Comparison of ENCODE assay signal across 17 cellular contexts in the genomic region with DNA sequence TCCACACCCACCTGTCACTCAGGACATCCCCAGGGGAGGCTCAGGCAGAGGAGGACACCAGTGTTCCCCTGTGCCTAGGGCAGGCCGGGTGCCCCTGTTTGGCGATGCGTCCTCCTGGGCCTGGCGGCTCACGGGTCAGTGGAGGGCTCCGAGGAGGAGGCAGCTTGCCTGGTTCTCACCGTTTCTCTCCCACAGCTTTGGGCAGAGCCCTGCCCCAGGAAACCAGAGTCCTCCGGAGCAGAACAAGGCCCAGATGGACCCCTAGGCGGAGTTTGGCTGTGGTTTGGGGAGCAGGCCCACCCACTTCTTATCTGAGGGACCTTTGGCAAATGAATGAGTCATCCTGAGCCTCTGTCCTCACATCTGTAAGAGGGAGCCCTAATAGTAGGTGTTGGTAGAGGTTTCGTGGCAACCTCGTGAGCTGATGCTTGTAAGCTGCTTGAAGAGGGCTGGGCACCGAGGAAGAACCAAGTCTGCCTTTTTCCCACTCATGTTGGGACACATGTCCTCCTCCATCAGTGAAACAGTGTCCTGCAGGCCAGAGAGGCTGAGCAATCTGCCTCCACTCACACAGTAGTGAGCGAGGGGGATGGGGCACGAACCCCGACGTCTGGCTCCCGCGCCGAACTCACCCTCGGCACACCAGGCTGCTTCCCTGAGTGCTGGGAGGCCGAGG.
DNase-seq lines count a peak whose midpoint lies in the region; FAIRE-seq and TF ChIP-seq lines count a peak whose summit lies in the region.
"Had no signal": no experiment of that assay in that cellular context is flagged by ENCODE, and none has a peak within 500 bp of the region (broad histone marks: within the 10 kb centered on the region; RNA-seq: fewer than 3 reads in every experiment).

No MANE protein-coding gene starts in this region.

- TF ChIP-seq CTCF in NB4 (IDR thresholded peaks at IDR 0.05; ENCODE audit: low read depth, low read length) (no peak), astrocyte (IDR thresholded peaks at IDR 0.05; ENCODE audit: insufficient read depth, low read depth, low read length) (no peak), liver (IDR thresholded peaks at IDR 0.05; ENCODE audit: low read depth, low read length, missing input control) (no peak)

- no peaks in the 10 kb centered on the region for H3K9me3 ChIP-seq in BLaER1 treated with 17β-estradiol and CSF1 and Interleukin-3, amounts not matched to agents 10 nM and 100 nM (replicated peaks in 1 of 11)
- H3K9me3 ChIP-seq in astrocyte (ENCODE audit: insufficient read depth, low read depth, low read length) (no peaks in the 10 kb centered on the region), liver (ENCODE audit: control insufficient read depth in 4 of 4, low read length in 3 of 4) (no peaks in the 10 kb centered on the region)
- H3K9me3 ChIP-seq: sigmoid colon had no signal

- H4K20me1 ChIP-seq in BLaER1 treated with 17β-estradiol and CSF1 and Interleukin-3, amounts not matched to agents 10 nM and 100 nM: peaks cover 0 to 46% (median 0%) of the 10 kb centered on the region in 11 experiments; a peak in 5 of 22 replicates
- H4K20me1 ChIP-seq in astrocyte (ENCODE audit: insufficient read depth, low read length): peaks cover 68% of the 10 kb centered on the region

- no peak overlapping the region for H3K4me3 Mint-ChIP-seq in astrocyte (ENCODE audit: unreplicated experiment)
- H3K4me3 Mint-ChIP-seq: mesothelial cell of epicardium had no signal

- DNase-seq in NB4 (ENCODE audit: low read depth) (peak; percentile 47), astrocyte (ENCODE audit: low read depth) (peak; percentile 54), NCI-H1417 (lab: John Stamatoyannopoulos, UW) (no peak), amniotic stem cell (lab: John Stamatoyannopoulos, UW) (no peak), nucleus accumbens (lab: John Stamatoyannopoulos, UW) (no peak)
- no peak for DNase-seq in stimulated activated CD4-positive, alpha-beta T cell treated with anti-CD3 and anti-CD28 coated beads, Interleukin-2, amount 100 ng/mL, for 48 hours
- DNase-seq: cerebellar nuclear complex, KBM-7, NCI-H1048, NCI-H2081 treated with DMSO at 0.1 percent for 48 hours, sigmoid colon, substantia nigra had no signal

- H3K27ac Mint-ChIP-seq in astrocyte (ENCODE audit: unreplicated experiment): no peak overlapping the region

- 86% methylated on average over 21 of the region's 21 CpGs for WGBS in liver

- H3K27me3 Mint-ChIP-seq in astrocyte (ENCODE audit: low read depth, unreplicated experiment): peaks cover 4% of the 10 kb centered on the region

- peak overlapping the region in 5 of 11 experiments; percentile 7 to 60 (median 18); a peak in 7 of 22 replicates for H3K9ac ChIP-seq in BLaER1 treated with 17β-estradiol and CSF1 and Interleukin-3, amounts not matched to agents 10 nM and 100 nM
- H3K9ac ChIP-seq in astrocyte (ENCODE audit: low read length) (no peak overlapping the region), liver (ENCODE audit: low read depth in 1 of 2, low read length in 2 of 2) (no peak overlapping the region)

- no peak for FAIRE-seq in astrocyte (lab: Jason Lieb, UNC)
- FAIRE-seq: G401.6, GM12891 had no signal

- H3K36me3 Mint-ChIP-seq in astrocyte (ENCODE audit: low read depth, unreplicated experiment): peaks cover 6% of the 10 kb centered on the region

- peak overlapping the region; percentile 56 to 90 (median 78); a peak in 21 of 22 replicates for H3K4me2 ChIP-seq in BLaER1 treated with 17β-estradiol and CSF1 and Interleukin-3, amounts not matched to agents 10 nM and 100 nM
- no peak overlapping the region for H3K4me2 ChIP-seq in astrocyte (ENCODE audit: low read length)

- no peak overlapping the region for H3K4me3 ChIP-seq in BLaER1 treated with 17β-estradiol and CSF1 and Interleukin-3, amounts not matched to agents 10 nM and 100 nM
- no peak overlapping the region for H3K4me3 ChIP-seq in NB4 (ENCODE audit: low read depth, low read length)
- H3K4me3 ChIP-seq in astrocyte (ENCODE audit: insufficient read depth, low read depth, low read length): no peak overlapping the region
- H3K4me3 ChIP-seq in liver (ENCODE audit: low read depth in 1 of 3, low read length in 3 of 3): no peak overlapping the region
- H3K4me3 ChIP-seq: sigmoid colon had no signal

- H3K36me3 ChIP-seq in BLaER1 treated with 17β-estradiol and CSF1 and Interleukin-3, amounts not matched to agents 10 nM and 100 nM: no peaks in the 10 kb centered on the region
- H3K36me3 ChIP-seq in astrocyte (ENCODE audit: insufficient read depth, low read length) (no peaks in the 10 kb centered on the region), liver (ENCODE audit: control insufficient read depth in 4 of 4, insufficient read depth in 3 of 4, low read depth in 1 of 4, low read length in 3 of 4) (no peaks in the 10 kb centered on the region)
- H3K36me3 ChIP-seq: sigmoid colon had no signal

- H2AFZ ChIP-seq in astrocyte (ENCODE audit: low read depth, low read length): no peak overlapping the region

- H3K27me3 ChIP-seq in BLaER1 treated with 17β-estradiol and CSF1 and Interleukin-3, amounts not matched to agents 10 nM and 100 nM: peaks cover 0 to 34% (median 0%) of the 10 kb centered on the region in 11 experiments; a peak in 6 of 22 replicates
- H3K27me3 ChIP-seq in astrocyte (ENCODE audit: insufficient read depth, low read length) (no peaks in the 10 kb centered on the region), liver (ENCODE audit: control insufficient read depth in 4 of 4, insufficient read depth in 4 of 4, low read length in 3 of 4) (no peaks in the 10 kb centered on the region)
- H3K27me3 ChIP-seq: sigmoid colon had no signal

- no peaks in the 10 kb centered on the region for H3K79me2 ChIP-seq in astrocyte (ENCODE audit: insufficient read depth, low read length)

- no peak for TF ChIP-seq POLR2A in NB4 (IDR thresholded peaks at IDR 0.05; ENCODE audit: extremely low read depth, insufficient read length)

- TF ChIP-seq RAD21 in liver (IDR thresholded peaks at IDR 0.05): no peak

- peaks cover 6% of the 10 kb centered on the region for H3K4me1 Mint-ChIP-seq in astrocyte (ENCODE audit: low read depth, unreplicated experiment)

- peak overlapping the region in 2 of 11 experiments; percentile 31 to 32; a peak in 4 of 22 replicates for H3K27ac ChIP-seq in BLaER1 treated with 17β-estradiol and CSF1 and Interleukin-3, amounts not matched to agents 10 nM and 100 nM
- H3K27ac ChIP-seq in astrocyte (ENCODE audit: low read depth, low read length): no peak overlapping the region
- peak overlapping the region; percentile 6 to 66 for H3K27ac ChIP-seq in liver (ENCODE audit: low read depth in 1 of 2, low read length in 2 of 2)

- H3K4me1 ChIP-seq in BLaER1 treated with 17β-estradiol and CSF1 and Interleukin-3, amounts not matched to agents 10 nM and 100 nM: peaks cover 13 to 88% (median 71%) of the 10 kb centered on the region in 10 experiments
- H3K4me1 ChIP-seq in astrocyte (ENCODE audit: insufficient read depth, low read length) (peaks cover 30% of the 10 kb centered on the region), liver (ENCODE audit: control insufficient read depth in 4 of 4, insufficient read depth in 4 of 4, low read length in 3 of 4) (peaks cover 20 to 54% (median 37%) of the 10 kb centered on the region in 4 donors)

- peaks cover 6% of the 10 kb centered on the region for H3K9me3 Mint-ChIP-seq in astrocyte (ENCODE audit: unreplicated experiment)

TF ChIP-seq in liver, 16 proteins besides CTCF, POLR2A, EP300 and RAD21 (continues in another document):
- peak; percentile 29 to 49 for TF ChIP-seq HNF4A (conservative IDR thresholded peaks at IDR 0.05)
- no peak for TF ChIP-seq TAF1 (conservative IDR thresholded peaks at IDR 0.05)
- TF ChIP-seq, protein P1, sequence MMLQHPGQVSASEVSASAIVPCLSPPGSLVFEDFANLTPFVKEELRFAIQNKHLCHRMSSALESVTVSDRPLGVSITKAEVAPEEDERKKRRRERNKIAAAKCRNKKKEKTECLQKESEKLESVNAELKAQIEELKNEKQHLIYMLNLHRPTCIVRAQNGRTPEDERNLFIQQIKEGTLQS (IDR thresholded peaks at IDR 0.05): peak; percentile 37
- TF ChIP-seq RXRA (IDR thresholded peaks at IDR 0.05): peak in 1 of 2 donors; percentile 24
- TF ChIP-seq YY1 (IDR thresholded peaks at IDR 0.05): peak; percentile 14
- TF ChIP-seq, protein P2, sequence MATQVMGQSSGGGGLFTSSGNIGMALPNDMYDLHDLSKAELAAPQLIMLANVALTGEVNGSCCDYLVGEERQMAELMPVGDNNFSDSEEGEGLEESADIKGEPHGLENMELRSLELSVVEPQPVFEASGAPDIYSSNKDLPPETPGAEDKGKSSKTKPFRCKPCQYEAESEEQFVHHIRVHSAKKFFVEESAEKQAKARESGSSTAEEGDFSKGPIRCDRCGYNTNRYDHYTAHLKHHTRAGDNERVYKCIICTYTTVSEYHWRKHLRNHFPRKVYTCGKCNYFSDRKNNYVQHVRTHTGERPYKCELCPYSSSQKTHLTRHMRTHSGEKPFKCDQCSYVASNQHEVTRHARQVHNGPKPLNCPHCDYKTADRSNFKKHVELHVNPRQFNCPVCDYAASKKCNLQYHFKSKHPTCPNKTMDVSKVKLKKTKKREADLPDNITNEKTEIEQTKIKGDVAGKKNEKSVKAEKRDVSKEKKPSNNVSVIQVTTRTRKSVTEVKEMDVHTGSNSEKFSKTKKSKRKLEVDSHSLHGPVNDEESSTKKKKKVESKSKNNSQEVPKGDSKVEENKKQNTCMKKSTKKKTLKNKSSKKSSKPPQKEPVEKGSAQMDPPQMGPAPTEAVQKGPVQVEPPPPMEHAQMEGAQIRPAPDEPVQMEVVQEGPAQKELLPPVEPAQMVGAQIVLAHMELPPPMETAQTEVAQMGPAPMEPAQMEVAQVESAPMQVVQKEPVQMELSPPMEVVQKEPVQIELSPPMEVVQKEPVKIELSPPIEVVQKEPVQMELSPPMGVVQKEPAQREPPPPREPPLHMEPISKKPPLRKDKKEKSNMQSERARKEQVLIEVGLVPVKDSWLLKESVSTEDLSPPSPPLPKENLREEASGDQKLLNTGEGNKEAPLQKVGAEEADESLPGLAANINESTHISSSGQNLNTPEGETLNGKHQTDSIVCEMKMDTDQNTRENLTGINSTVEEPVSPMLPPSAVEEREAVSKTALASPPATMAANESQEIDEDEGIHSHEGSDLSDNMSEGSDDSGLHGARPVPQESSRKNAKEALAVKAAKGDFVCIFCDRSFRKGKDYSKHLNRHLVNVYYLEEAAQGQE (IDR thresholded peaks at IDR 0.05): peak; percentile 31
- TF ChIP-seq HNF4G (IDR thresholded peaks at IDR 0.05): no peak

Comparison
In these comparisons a context has a peak if more than half of its experiments do, and no peak if none do; other contexts are left out.
1. DNase-seq: peak in NB4 (single experiment) and astrocyte (single experiment); none in stimulated activated CD4-positive, alpha-beta T cell treated with anti-CD3 and anti-CD28 coated beads, Interleukin-2, amount 100 ng/mL, for 48 hours (0 of 2), NCI-H1417 (0 of 3), amniotic stem cell (single experiment) and nucleus accumbens (0 of 56).